In genomic region chr5:164073013-164073535, GRCh38 we compare ENCODE assay signal across 1 cellular context.
TF ChIP-seq lines count a peak whose summit lies in the region.

No MANE protein-coding gene starts in this region.

TF ChIP-seq in K562, 482 proteins besides CTCF, POLR2A, EP300 and RAD21 (continued from another document):
- TF ChIP-seq ZNF407 (IDR thresholded peaks at IDR 0.05; ENCODE audit: low read depth) (no peak), ATF7 (IDR thresholded peaks at IDR 0.05) (no peak), PTRF (tag; IDR thresholded peaks at IDR 0.05) (no peak), BDP1 (IDR thresholded peaks at IDR 0.05; ENCODE audit: insufficient read depth, insufficient read length) (no peak), ZBTB11 (CRISPR knock-in tag; IDR thresholded peaks at IDR 0.05) (no peak), ZNF143 (CRISPR knock-in tag; IDR thresholded peaks at IDR 0.05) (no peak), HIVEP1 (CRISPR knock-in tag; IDR thresholded peaks at IDR 0.05) (no peak), CLOCK (CRISPR knock-in tag; IDR thresholded peaks at IDR 0.05; ENCODE audit: borderline replicate concordance) (no peak), MAFK (IDR thresholded peaks at IDR 0.05; ENCODE audit: low read length) (no peak), ZBTB5 (IDR thresholded peaks at IDR 0.05) (no peak), ZNF174 (CRISPR knock-in tag; IDR thresholded peaks at IDR 0.05) (no peak), CEBPB (tag; IDR thresholded peaks at IDR 0.05) (no peak), RBM15 (IDR thresholded peaks at IDR 0.05; ENCODE audit: insufficient read depth, low read length) (no peak)
